21 cellular contexts compared by ENCODE assay signal in the genomic region with DNA sequence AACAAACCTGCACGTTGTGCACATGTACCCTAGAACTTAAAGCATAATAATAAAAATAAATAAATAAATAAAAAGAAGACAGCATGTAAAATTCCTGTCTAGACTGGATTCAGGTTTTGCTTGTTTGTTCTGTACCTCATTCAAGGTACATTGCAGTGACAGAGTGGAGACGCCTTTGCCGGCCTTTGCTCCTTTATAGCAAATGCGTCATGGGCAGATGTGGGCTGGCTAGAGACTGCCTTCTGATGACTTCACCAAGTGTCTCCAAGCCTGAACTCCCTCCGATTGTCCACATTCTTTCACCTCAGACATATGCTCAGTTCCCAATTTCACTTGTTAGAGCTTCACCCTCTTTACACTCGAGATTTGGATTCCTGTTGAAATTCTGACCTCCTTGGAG.
DNase-seq lines count a peak whose midpoint lies in the region; ATAC-seq, FAIRE-seq and TF ChIP-seq lines count a peak whose summit lies in the region.
"Had no signal": no experiment of that assay in that cellular context is flagged by ENCODE, and none has a peak within 500 bp of the region (broad histone marks: within the 10 kb centered on the region; RNA-seq: fewer than 3 reads in every experiment).

No MANE protein-coding gene starts in this region.

- peak; percentile 97 for ATAC-seq in mucosa of descending colon
- ATAC-seq in GM21360 (IDR thresholded peaks at IDR 0.05; ENCODE audit: unreplicated experiment) = no peak
- ATAC-seq in GM18520 (IDR thresholded peaks at IDR 0.05; ENCODE audit: unreplicated experiment) = no peak
- ATAC-seq: GM23338, HCT116 had no signal

- H3K4me2 ChIP-seq in hepatocyte = no peak overlapping the region
- H3K4me2 ChIP-seq: GM23338 had no signal

- 88% methylated on average over 6 of the region's 6 CpGs for WGBS in hepatocyte (ENCODE audit: low lambda C conversion rate, missing lambda C conversion rate)
- WGBS in small intestine, 3 donors = 29 to 72% (median 45%) methylated on average over 6 of the region's 6 CpGs

- no peaks in the 10 kb centered on the region for H3K9me2 ChIP-seq in hepatocyte (replicated peaks; ENCODE audit: insufficient read depth)

- H4K20me1 ChIP-seq in hepatocyte (ENCODE audit: insufficient read depth, poor library complexity, severe bottlenecking) = no peaks in the 10 kb centered on the region

- no peak overlapping the region for H3K4me3 ChIP-seq in Peyer's patch
- H3K4me3 ChIP-seq in hepatocyte = no peak overlapping the region
- no peak overlapping the region for H3K4me3 ChIP-seq in mucosa of descending colon
- no peak overlapping the region for H3K4me3 ChIP-seq in small intestine (ENCODE audit: low read depth in 1 of 2, low read length in 2 of 2)
- H3K4me3 ChIP-seq: GM23338 had no signal

- H3K27me3 ChIP-seq in Peyer's patch = no peaks in the 10 kb centered on the region
- H3K27me3 ChIP-seq in hepatocyte = no peaks in the 10 kb centered on the region
- no peaks in the 10 kb centered on the region for H3K27me3 ChIP-seq in small intestine (ENCODE audit: control insufficient read depth in 2 of 2, insufficient read depth in 2 of 2, low read length in 2 of 2)
- H3K27me3 ChIP-seq: BE2C had no signal

- TF ChIP-seq CTCF in Peyer's patch (IDR thresholded peaks at IDR 0.05) (no peak), hepatocyte (IDR thresholded peaks at IDR 0.05; ENCODE audit: poor library complexity) (no peak), mucosa of descending colon (IDR thresholded peaks at IDR 0.05) (no peak)

- no peaks in the 10 kb centered on the region for H3K9me3 ChIP-seq in Peyer's patch
- no peaks in the 10 kb centered on the region for H3K9me3 ChIP-seq in hepatocyte (ENCODE audit: low read depth)
- H3K9me3 ChIP-seq in mucosa of descending colon = no peaks in the 10 kb centered on the region
- no peaks in the 10 kb centered on the region for H3K9me3 ChIP-seq in small intestine (ENCODE audit: control insufficient read depth, low read depth)
- H3K9me3 ChIP-seq: BE2C had no signal

- no peak for FAIRE-seq in small intestine (lab: Jason Lieb, UNC)
- FAIRE-seq: G401.6, GM12891, HTR-8/SVneo had no signal

- no peaks in the 10 kb centered on the region for H3K36me3 ChIP-seq in Peyer's patch
- H3K36me3 ChIP-seq in hepatocyte (replicated peaks; ENCODE audit: insufficient read depth, low read depth) = no peaks in the 10 kb centered on the region
- H3K36me3 ChIP-seq in mucosa of descending colon (ENCODE audit: low read depth) = no peaks in the 10 kb centered on the region
- H3K36me3 ChIP-seq in small intestine (ENCODE audit: control insufficient read depth in 2 of 2, insufficient read depth in 2 of 2, low read length in 2 of 2) = no peaks in the 10 kb centered on the region
- H3K36me3 ChIP-seq: BE2C had no signal

- peaks cover 0 to 22% (median 0%) of the 10 kb centered on the region in 4 donors for H3K4me1 ChIP-seq in Peyer's patch
- H3K4me1 ChIP-seq in hepatocyte (ENCODE audit: insufficient read depth) = peaks cover 16% of the 10 kb centered on the region
- H3K4me1 ChIP-seq in mucosa of descending colon (ENCODE audit: low read depth) = no peaks in the 10 kb centered on the region
- H3K4me1 ChIP-seq in small intestine (ENCODE audit: control insufficient read depth in 2 of 2, insufficient read depth in 1 of 2, low read depth in 1 of 2, low read length in 1 of 2) = peaks cover 0 to 2% of the 10 kb centered on the region in 2 donors
- H3K4me1 ChIP-seq: BE2C had no signal

- H3K27ac ChIP-seq in Peyer's patch (peak overlapping the region in 3 of 4 donors; percentile 1 to 69 (median 67)), hepatocyte (peak overlapping the region; percentile 78), small intestine (ENCODE audit: low read depth in 1 of 2, low read length in 1 of 2) (no peak overlapping the region)

- intact Hi-C loops in mucosa of descending colon (cut with DNase I, micrococcal nuclease) = no loop called here

- DNase-seq in Peyer's patch (peak in 2 of 3 donors; percentile 77 to 89), hepatocyte (ENCODE audit: low spot score) (peak; percentile 53), mucosa of descending colon (peak; percentile 57 to 84 (median 70)), small intestine (peak; percentile 81), SKM-1 treated with dmso at 0.1 percent for 144 hours (lab: John Stamatoyannopoulos, UW; ENCODE audit: unreplicated experiment) (no peak), AML-193 (lab: John Stamatoyannopoulos, UW) (no peak)
- DNase-seq: BE2C; C1 segment of cervical spinal cord; CD4-positive, CD25-positive, alpha-beta regulatory T cell; CD8-positive, alpha-beta memory T cell; COR-L47; H7; HFFc6; IMR-90 had no signal

- TF ChIP-seq POLR2A in Peyer's patch (IDR thresholded peaks at IDR 0.05) = no peak

- H3K79me2 ChIP-seq in hepatocyte = no peaks in the 10 kb centered on the region

- no peak overlapping the region for H2AFZ ChIP-seq in hepatocyte
- H2AFZ ChIP-seq: GM23338 had no signal

Comparison
In these comparisons a context has a peak if more than half of its experiments do, and no peak if none do; other contexts are left out.
1. DNase-seq: peak in Peyer's patch (2 of 3), hepatocyte (single experiment), mucosa of descending colon (3 of 3) and small intestine (single experiment); none in SKM-1 treated with dmso at 0.1 percent for 144 hours (single experiment) and AML-193 (0 of 2).
2. H3K27ac ChIP-seq: peak in Peyer's patch (3 of 4) and hepatocyte (single experiment); none in small intestine (0 of 2).